In the genomic region with DNA sequence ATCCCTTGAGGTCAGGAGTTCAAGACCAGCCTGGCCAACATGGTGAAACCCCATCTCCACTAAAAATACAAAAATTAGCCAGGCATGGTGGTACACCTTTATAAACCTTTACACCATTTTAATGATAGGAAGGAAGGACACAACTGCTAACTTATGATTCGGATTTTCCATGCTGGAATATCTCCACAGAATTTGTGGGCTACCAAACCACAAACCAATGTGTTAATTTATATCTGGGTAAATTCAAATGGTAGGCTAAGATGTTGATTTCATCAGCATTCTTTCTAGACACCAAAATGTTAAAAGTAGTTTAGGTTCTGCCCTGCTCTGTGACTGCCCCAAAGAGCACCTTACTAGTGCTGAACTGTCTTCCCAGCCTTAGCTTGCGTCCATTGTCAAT, we compare ENCODE assay signal across 24 cellular contexts.
"Had no signal": no experiment of that assay in that cellular context is flagged by ENCODE, and none has a peak within 500 bp of the region (broad histone marks: within the 10 kb centered on the region; RNA-seq: fewer than 3 reads in every experiment).

No MANE protein-coding gene starts in this region.

- H3K4me3 Mint-ChIP-seq: effector memory CD8-positive, alpha-beta T cell; memory B cell; naive B cell; natural killer cell treated with Interleukin-12 subunit alpha and Interleukin-12 subunit beta and Interleukin-15 and Interleukin-18, amount 100 ng/mL, for 72 hours; neural crest cell; stimulated activated memory B cell treated with anti-CD40 and anti-IgM and Interleukin-4, amounts not matched to agents 10 μg/mL and 1 μg/mL and 100 μg/mL, for 72 hours; stimulated activated naive CD8-positive, alpha-beta T cell treated with anti-CD3 and anti-CD28 coated beads, Interleukin-15, amount 100 ng/mL, for 72 hours had no signal

- H2AFZ ChIP-seq: parathyroid adenoma had no signal

- H3K36me3 ChIP-seq: lower lobe of right lung, prostate gland, right atrium auricular region, suprapubic skin, transverse colon, upper lobe of right lung, uterus had no signal

- H3K4me3 ChIP-seq: esophagus squamous epithelium, lower lobe of right lung, prostate gland, right atrium auricular region, suprapubic skin, transverse colon, upper lobe of right lung, uterus had no signal

- H3K27me3 ChIP-seq: esophagus squamous epithelium, neutrophil, right atrium auricular region, suprapubic skin, transverse colon, upper lobe of right lung, uterus had no signal

- H3K27me3 Mint-ChIP-seq: effector memory CD8-positive, alpha-beta T cell; memory B cell; naive B cell; natural killer cell treated with Interleukin-12 subunit alpha and Interleukin-12 subunit beta and Interleukin-15 and Interleukin-18, amount 100 ng/mL, for 72 hours; stimulated activated memory B cell treated with anti-CD40 and anti-IgM and Interleukin-4, amounts not matched to agents 10 μg/mL and 1 μg/mL and 100 μg/mL, for 72 hours; stimulated activated naive CD8-positive, alpha-beta T cell treated with anti-CD3 and anti-CD28 coated beads, Interleukin-15, amount 100 ng/mL, for 72 hours had no signal

- H3K79me2 ChIP-seq: parathyroid adenoma had no signal

- H3K27ac Mint-ChIP-seq: memory B cell; stimulated activated memory B cell treated with anti-CD40 and anti-IgM and Interleukin-4, amounts not matched to agents 10 μg/mL and 1 μg/mL and 100 μg/mL, for 72 hours had no signal

- H3K9me3 Mint-ChIP-seq: effector memory CD8-positive, alpha-beta T cell; memory B cell; naive B cell; natural killer cell treated with Interleukin-12 subunit alpha and Interleukin-12 subunit beta and Interleukin-15 and Interleukin-18, amount 100 ng/mL, for 72 hours; neural crest cell; stimulated activated memory B cell treated with anti-CD40 and anti-IgM and Interleukin-4, amounts not matched to agents 10 μg/mL and 1 μg/mL and 100 μg/mL, for 72 hours; stimulated activated naive CD8-positive, alpha-beta T cell treated with anti-CD3 and anti-CD28 coated beads, Interleukin-15, amount 100 ng/mL, for 72 hours had no signal

- H3K36me3 Mint-ChIP-seq: memory B cell; naive B cell; stimulated activated memory B cell treated with anti-CD40 and anti-IgM and Interleukin-4, amounts not matched to agents 10 μg/mL and 1 μg/mL and 100 μg/mL, for 72 hours had no signal

- H3K4me1 Mint-ChIP-seq: naive B cell; neural crest cell; stimulated activated memory B cell treated with anti-CD40 and anti-IgM and Interleukin-4, amounts not matched to agents 10 μg/mL and 1 μg/mL and 100 μg/mL, for 72 hours; stimulated activated naive CD8-positive, alpha-beta T cell treated with anti-CD3 and anti-CD28 coated beads, Interleukin-15, amount 100 ng/mL, for 72 hours had no signal

- H3K27ac ChIP-seq: esophagus squamous epithelium, lower lobe of right lung, neutrophil, parathyroid adenoma, prostate gland, right atrium auricular region, suprapubic skin, transverse colon, upper lobe of right lung, uterus had no signal

- ATAC-seq: effector memory CD8-positive, alpha-beta T cell; left ventricle myocardium superior; lower lobe of right lung; natural killer cell treated with Interleukin-12 subunit alpha and Interleukin-12 subunit beta and Interleukin-15 and Interleukin-18, amount 100 ng/mL, for 72 hours; sciatic nerve; stimulated activated memory B cell treated with anti-CD40 and anti-IgM and Interleukin-4, amounts not matched to agents 10 μg/mL and 1 μg/mL and 100 μg/mL, for 72 hours; stimulated activated naive CD8-positive, alpha-beta T cell treated with anti-CD3 and anti-CD28 coated beads, Interleukin-15, amount 100 ng/mL, for 72 hours; upper lobe of right lung had no signal

- H3K4me1 ChIP-seq: esophagus squamous epithelium, lower lobe of right lung, parathyroid adenoma, prostate gland, right atrium auricular region, suprapubic skin, transverse colon, upper lobe of right lung, uterus had no signal

- DNase-seq: cortex of kidney; effector memory CD8-positive, alpha-beta T cell; erythroblast; esophagus squamous epithelium; head of caudate nucleus; left ventricle myocardium superior; lower lobe of right lung; naive B cell; stimulated activated CD4-positive, alpha-beta T cell treated with anti-CD3 and anti-CD28 coated beads, Interleukin-2, amount 100 ng/mL, for 24 hours; stimulated activated CD4-positive, alpha-beta T cell treated with anti-CD3 and anti-CD28 coated beads, Interleukin-4, amount 100 ng/mL, for 24 hours; stimulated activated naive CD8-positive, alpha-beta T cell treated with anti-CD3 and anti-CD28 coated beads, Interleukin-15, amount 100 ng/mL, for 72 hours; transverse colon; upper lobe of right lung; uterus had no signal
